1 cellular context compared by ENCODE assay signal in genomic region chr10:133388265-133388972, GRCh38.
TF ChIP-seq lines count a peak whose summit lies in the region.

No MANE protein-coding gene starts in this region.

TF ChIP-seq in endothelial cell of umbilical vein, 7 proteins besides CTCF, POLR2A, EP300 and RAD21:
- TF ChIP-seq MYC (IDR thresholded peaks at IDR 0.05; ENCODE audit: low read depth, low read length) (no peak), EZH2 (IDR thresholded peaks at IDR 0.05; ENCODE audit: borderline replicate concordance, low read depth, low read length, severe bottlenecking) (no peak), POLR2AphosphoS5 (IDR thresholded peaks at IDR 0.05; ENCODE audit: insufficient read depth, low read depth, low read length) (no peak), MAX (IDR thresholded peaks at IDR 0.05; ENCODE audit: insufficient read depth, insufficient read length) (no peak), FOS (IDR thresholded peaks at IDR 0.05; ENCODE audit: borderline replicate concordance, insufficient read depth, low read length) (no peak), GATA2 (IDR thresholded peaks at IDR 0.05; ENCODE audit: insufficient read depth, insufficient read length, low read depth, low read length) (no peak), JUN (IDR thresholded peaks at IDR 0.05; ENCODE audit: borderline replicate concordance, insufficient read depth, insufficient read length, low read depth) (no peak)
TF ChIP-seq in endothelial cell of umbilical vein: peak in this region for 0.
